In the genomic region with DNA sequence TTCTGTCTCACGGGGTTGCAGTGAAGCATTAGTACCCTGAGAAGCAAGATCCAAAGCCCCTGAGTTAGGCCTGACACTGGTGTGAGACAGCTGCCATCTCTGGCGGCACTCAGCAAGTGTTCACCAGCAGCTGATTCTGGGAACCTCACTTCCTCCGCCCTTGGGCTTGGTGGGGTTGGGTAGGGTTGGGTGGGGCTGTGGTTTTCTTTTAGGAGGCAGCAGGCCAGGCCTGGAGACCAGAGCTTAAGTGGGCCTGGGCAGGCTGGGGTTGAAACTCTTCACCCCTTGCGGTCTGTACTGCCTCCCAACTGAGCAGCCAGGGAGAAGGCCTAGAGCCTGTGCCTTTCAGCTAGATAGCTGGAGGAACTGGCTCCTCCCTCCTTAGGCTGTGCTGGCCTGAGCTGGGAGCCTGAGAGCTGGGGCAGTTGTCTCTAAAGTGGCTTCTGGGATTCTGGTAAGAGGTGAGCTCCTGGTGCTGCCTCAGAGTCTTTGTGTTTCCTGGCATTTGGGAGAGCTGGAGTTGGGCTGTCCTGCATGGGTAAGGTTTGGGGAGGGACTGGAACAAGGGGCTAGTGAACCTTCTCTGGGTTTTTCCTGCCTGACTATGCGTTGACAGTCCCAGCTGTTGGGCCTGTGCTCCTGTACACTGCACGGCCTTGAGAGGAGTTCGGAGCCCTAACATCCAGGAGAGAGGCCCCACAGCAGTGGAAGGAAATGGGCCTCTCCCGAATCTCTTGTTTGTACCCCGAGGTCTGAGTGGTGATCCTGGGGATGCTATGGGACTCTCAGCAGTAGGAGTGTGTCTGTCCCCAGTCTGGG, we compare ENCODE assay signal across 8 cellular contexts. TPM values are rescaled to one million over a fixed set of nuclear protein-coding genes. Genes with fewer than 3 reads are reported as not detected.
DNase-seq lines count a peak whose midpoint lies in the region; ATAC-seq lines count a peak whose summit lies in the region.

No MANE protein-coding gene starts in this region.

- POLR2A ChIA-PET in CD8-positive, alpha-beta memory T cell (lab: Charles Lee): interaction anchor here (0.6 to 3.2 kb wide), 8 partner anchors 9 to 63 kb away, joined by 3 to 28 read pairs (median 4); no protein-coding TSS in a partner anchor
- POLR2A ChIA-PET in T-cell (lab: Charles Lee): interaction anchor here (0.6 to 1.4 kb wide), 9 partner anchors 8 to 53 kb away, joined by 3 to 9 read pairs (median 3); no protein-coding TSS in a partner anchor

- H3K27ac Mint-ChIP-seq in CD8-positive, alpha-beta memory T cell: peak overlapping the region; percentile 84 to 99 (median 95)
- H3K27ac Mint-ChIP-seq in T-cell: peak overlapping the region; percentile 95 to 99

- H3K4me3 ChIP-seq in CD8-positive, alpha-beta memory T cell (ENCODE audit: low read length): peak overlapping the region; percentile 76

- peaks cover 0 to 32% (median 8%) of the 10 kb centered on the region in 3 donors for H3K36me3 Mint-ChIP-seq in CD8-positive, alpha-beta memory T cell
- H3K36me3 Mint-ChIP-seq in T-cell: peaks cover 32% of the 10 kb centered on the region

- H3K27me3 Mint-ChIP-seq in CD8-positive, alpha-beta memory T cell: no peaks in the 10 kb centered on the region
- H3K27me3 Mint-ChIP-seq in T-cell: no peaks in the 10 kb centered on the region

- H3K4me1 Mint-ChIP-seq in CD8-positive, alpha-beta memory T cell: peaks cover 85 to 92% (median 85%) of the 10 kb centered on the region in 3 donors
- peaks cover 85 to 89% (median 87%) of the 10 kb centered on the region in 3 donors for H3K4me1 Mint-ChIP-seq in T-cell

- no peaks in the 10 kb centered on the region for H3K9me3 Mint-ChIP-seq in CD8-positive, alpha-beta memory T cell
- no peaks in the 10 kb centered on the region for H3K9me3 Mint-ChIP-seq in T-cell

- CTCF ChIA-PET in CD8-positive, alpha-beta memory T cell (lab: Charles Lee): interaction anchor here (0.7 to 27.0 kb wide), 8 partner anchors 9 to 45 kb away, joined by 3 to 498 read pairs (median 10); no protein-coding TSS in a partner anchor
- CTCF ChIA-PET in T-cell (lab: Charles Lee): interaction anchor here (0.5 to 6.6 kb wide), 17 partner anchors 9 to 1084 kb away, joined by 3 to 56 read pairs (median 5); no protein-coding TSS in a partner anchor

- H3K27me3 ChIP-seq in CD8-positive, alpha-beta memory T cell (ENCODE audit: insufficient read depth, low read length, poor library complexity, severe bottlenecking): no peaks in the 10 kb centered on the region

- peak overlapping the region; percentile 55 for H3K27ac ChIP-seq in CD8-positive, alpha-beta memory T cell (ENCODE audit: low read depth, low read length)

- no peaks in the 10 kb centered on the region for H3K36me3 ChIP-seq in CD8-positive, alpha-beta memory T cell (ENCODE audit: insufficient read depth, low read length)

- H3K4me3 Mint-ChIP-seq in CD8-positive, alpha-beta memory T cell: peak overlapping the region; percentile 88 to 99 (median 99)
- H3K4me3 Mint-ChIP-seq in T-cell: peak overlapping the region in 2 of 3 donors; percentile 98 to 99

- H3K9me3 ChIP-seq in CD8-positive, alpha-beta memory T cell (ENCODE audit: low read length): no peaks in the 10 kb centered on the region

- peak; percentile 28 for ATAC-seq in GM19351 (IDR thresholded peaks at IDR 0.05; ENCODE audit: unreplicated experiment)
- peak; percentile 30 for ATAC-seq in HG03439 (IDR thresholded peaks at IDR 0.05; ENCODE audit: unreplicated experiment)
- ATAC-seq in T-cell (replicated peaks in 1 of 4): peak; percentile 56 to 61 (median 60)

- DNase-seq in CD8-positive, alpha-beta memory T cell: peak; percentile 51 to 82 (median 61)
- DNase-seq in T-cell: peak; percentile 37 to 73 (median 62)
- peak; percentile 56 for DNase-seq in astrocyte of the hippocampus (ENCODE audit: low read depth, low spot score)
- DNase-seq in iris pigment epithelial cell (ENCODE audit: low read depth): peak; percentile 79
- DNase-seq in stimulated activated CD8-positive, alpha-beta memory T cell treated with anti-CD3 and anti-CD28 coated beads, Interleukin-4, amount 100 ng/mL, for 24 hours (ENCODE audit: low read depth): peak; percentile 65
- no peak for DNase-seq in mesenteric fat pad (ENCODE audit: low spot score)

- H3K4me1 ChIP-seq in CD8-positive, alpha-beta memory T cell (ENCODE audit: insufficient read depth, low read length): peaks cover 86% of the 10 kb centered on the region

RNA-seq across cellular contexts. Expression of gene TSPAN14, which starts 5.1 kb away (rescaled TPM):
- 10 to 100 TPM; 46.1 to 46.8 TPM for total RNA-seq in CD8-positive, alpha-beta memory T cell
- polyA plus RNA-seq in CD8-positive, alpha-beta memory T cell: 220 TPM
- total RNA-seq in T-cell: 100 to 1,000 TPM; 130 to 204 (median 194) TPM
- total RNA-seq in mesenteric fat pad: 177 TPM

RNA-seq across cellular contexts. Expression of gene PRXL2A, which starts 50.9 kb away (rescaled TPM):
- 1 to 10 TPM; 8.1 to 8.3 TPM for total RNA-seq in CD8-positive, alpha-beta memory T cell
- 9.4 TPM for polyA plus RNA-seq in CD8-positive, alpha-beta memory T cell
- total RNA-seq in T-cell (1 to 10 TPM; 2.9 to 6.3 (median 5.2) TPM), mesenteric fat pad (500 TPM)

Comparison
In these comparisons a context has a peak if more than half of its experiments do, and no peak if none do; other contexts are left out.
1. RNA of gene PRXL2A, which starts 50.9 kb away (total RNA-seq): 500 TPM in mesenteric fat pad (single experiment); 8.1 to 8.3 TPM in CD8-positive, alpha-beta memory T cell and 2.9 to 6.3 TPM in T-cell; every median in the first group is over 10 times any median in the second.
2. Peak in every context shown above with its lines, with median percentiles within 50 percentile points of each other: ATAC-seq.